31 cellular contexts compared by ENCODE assay signal in the genomic region with DNA sequence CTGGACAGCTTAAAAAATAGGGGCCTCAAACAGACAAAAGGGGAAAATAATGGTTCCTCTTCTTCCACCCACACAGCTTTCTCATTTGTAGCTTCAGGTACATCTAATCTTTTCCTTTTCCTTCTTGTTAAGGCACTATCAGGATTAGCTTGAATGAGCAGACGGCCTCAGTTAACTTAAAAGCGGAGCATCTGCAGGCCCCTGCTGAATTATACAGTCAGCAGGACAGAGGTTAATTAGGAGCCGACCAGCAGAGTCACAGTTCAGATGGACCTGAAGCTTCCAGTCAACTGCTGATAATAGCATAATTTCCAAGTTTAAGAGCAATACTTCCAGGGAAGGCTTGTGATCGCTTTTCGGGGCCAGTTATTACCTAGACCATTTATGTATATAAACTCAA.
DNase-seq lines count a peak whose midpoint lies in the region; FAIRE-seq and TF ChIP-seq lines count a peak whose summit lies in the region.
"Had no signal": no experiment of that assay in that cellular context is flagged by ENCODE, and none has a peak within 500 bp of the region (broad histone marks: within the 10 kb centered on the region; RNA-seq: fewer than 3 reads in every experiment).

No MANE protein-coding gene starts in this region.

- POLR2A ChIA-PET in GM10248 (lab: Yijun Ruan, JAX), result no interaction called here
- POLR2A ChIA-PET in Caco-2 (lab: Charles Lee), result no interaction called here

- H4K20me1 ChIP-seq in astrocyte (ENCODE audit: insufficient read depth, low read length), result no peaks in the 10 kb centered on the region

- FAIRE-seq in astrocyte (lab: Jason Lieb, UNC), result no peak
- FAIRE-seq: colon, D721Med, GM18507, GM19239 had no signal

- H3K9me3 ChIP-seq in astrocyte (ENCODE audit: insufficient read depth, low read depth, low read length), result no peaks in the 10 kb centered on the region
- H3K9me3 ChIP-seq in Caco-2, result no peaks in the 10 kb centered on the region
- H3K9me3 ChIP-seq: left ventricle myocardium inferior, MG63 had no signal

- H3K27me3 Mint-ChIP-seq in astrocyte (ENCODE audit: low read depth, unreplicated experiment) (no peaks in the 10 kb centered on the region), nephron progenitor cell (ENCODE audit: low read depth, poor library complexity) (no peaks in the 10 kb centered on the region), Caco-2 (ENCODE audit: insufficient read depth, unreplicated experiment) (no peaks in the 10 kb centered on the region)

- H3K4me1 ChIP-seq in astrocyte (ENCODE audit: insufficient read depth, low read length) (peaks cover 2% of the 10 kb centered on the region), Caco-2 (peaks cover 20% of the 10 kb centered on the region)
- H3K4me1 ChIP-seq: left ventricle myocardium inferior had no signal

- H3K9ac ChIP-seq in astrocyte (ENCODE audit: low read length), result no peak overlapping the region

- H3K27ac Mint-ChIP-seq in astrocyte (ENCODE audit: unreplicated experiment) (peak overlapping the region; percentile 28), nephron progenitor cell (peak overlapping the region; percentile 79), Caco-2 (ENCODE audit: unreplicated experiment) (no peak overlapping the region)
- H3K27ac Mint-ChIP-seq: activated naive CD8-positive, alpha-beta T cell treated with anti-CD3 and anti-CD28 coated beads for 36 hours; stimulated activated naive B cell treated with anti-CD40 and anti-IgM and Interleukin-4, amounts not matched to agents 10 μg/mL and 1 μg/mL and 100 μg/mL, for 72 hours; WTC11 had no signal

- intact Hi-C loops in Caco-2 (cut with micrococcal nuclease; ENCODE audit: unreplicated experiment), result no loop called here

- no peak overlapping the region for H3K4me3 Mint-ChIP-seq in astrocyte (ENCODE audit: unreplicated experiment)
- peak overlapping the region; percentile 57 for H3K4me3 Mint-ChIP-seq in nephron progenitor cell
- H3K4me3 Mint-ChIP-seq in Caco-2 (ENCODE audit: unreplicated experiment), result no peak overlapping the region
- H3K4me3 Mint-ChIP-seq: activated naive CD8-positive, alpha-beta T cell treated with anti-CD3 and anti-CD28 coated beads for 36 hours; stimulated activated naive B cell treated with anti-CD40 and anti-IgM and Interleukin-4, amounts not matched to agents 10 μg/mL and 1 μg/mL and 100 μg/mL, for 72 hours; WTC11 had no signal

- H3K9me3 Mint-ChIP-seq in astrocyte (ENCODE audit: unreplicated experiment), result peaks cover 2% of the 10 kb centered on the region
- H3K9me3 Mint-ChIP-seq in nephron progenitor cell, result no peaks in the 10 kb centered on the region
- no peaks in the 10 kb centered on the region for H3K9me3 Mint-ChIP-seq in Caco-2 (ENCODE audit: unreplicated experiment)
- H3K9me3 Mint-ChIP-seq: activated naive CD8-positive, alpha-beta T cell treated with anti-CD3 and anti-CD28 coated beads for 36 hours; WTC11 had no signal

- H3K4me1 Mint-ChIP-seq in astrocyte (ENCODE audit: low read depth, unreplicated experiment) (peaks cover 11% of the 10 kb centered on the region), nephron progenitor cell (peaks cover 71% of the 10 kb centered on the region), Caco-2 (ENCODE audit: low read depth, unreplicated experiment) (peaks cover 7% of the 10 kb centered on the region)
- H3K4me1 Mint-ChIP-seq: activated naive CD8-positive, alpha-beta T cell treated with anti-CD3 and anti-CD28 coated beads for 36 hours; stimulated activated naive B cell treated with anti-CD40 and anti-IgM and Interleukin-4, amounts not matched to agents 10 μg/mL and 1 μg/mL and 100 μg/mL, for 72 hours had no signal

- H3K79me2 ChIP-seq in astrocyte (ENCODE audit: insufficient read depth, low read length), result no peaks in the 10 kb centered on the region

- H3K36me3 ChIP-seq in astrocyte (ENCODE audit: insufficient read depth, low read length) (no peaks in the 10 kb centered on the region), Caco-2 (ENCODE audit: control insufficient read depth, insufficient read depth, low read length) (no peaks in the 10 kb centered on the region)
- H3K36me3 ChIP-seq: left ventricle myocardium inferior, MG63, SJSA1 had no signal

- H3K4me3 ChIP-seq in astrocyte (ENCODE audit: insufficient read depth, low read depth, low read length) (no peak overlapping the region), Caco-2 (ENCODE audit: low read depth, low read length) (no peak overlapping the region)
- H3K4me3 ChIP-seq: left ventricle myocardium inferior, MG63, SJSA1 had no signal

- H3K27me3 ChIP-seq in astrocyte (ENCODE audit: insufficient read depth, low read length) (no peaks in the 10 kb centered on the region), Caco-2 (replicated peaks; ENCODE audit: control insufficient read depth, insufficient read depth, low read length) (no peaks in the 10 kb centered on the region)
- H3K27me3 ChIP-seq: MG63, SJSA1 had no signal

- CTCF ChIA-PET in GM10248 (lab: Yijun Ruan, JAX) (interaction anchor here (1.1 kb wide), 1 partner anchor 8 kb away, joined by 3 read pairs; no protein-coding TSS in a partner anchor), Caco-2 (lab: Charles Lee) (no interaction called here)

- no peak overlapping the region for H3K4me2 ChIP-seq in astrocyte (ENCODE audit: low read length)

- no peak overlapping the region for H2AFZ ChIP-seq in astrocyte (ENCODE audit: low read depth, low read length)

- BruUV-seq in Caco-2 (replicated peaks; lab: Mats Ljungman, UMichigan), result no TSS peak

- H3K36me3 Mint-ChIP-seq in astrocyte (ENCODE audit: low read depth, unreplicated experiment) (no peaks in the 10 kb centered on the region), nephron progenitor cell (ENCODE audit: low read depth) (no peaks in the 10 kb centered on the region), Caco-2 (ENCODE audit: insufficient read depth, unreplicated experiment) (no peaks in the 10 kb centered on the region)
- H3K36me3 Mint-ChIP-seq: activated naive CD8-positive, alpha-beta T cell treated with anti-CD3 and anti-CD28 coated beads for 36 hours; stimulated activated naive B cell treated with anti-CD40 and anti-IgM and Interleukin-4, amounts not matched to agents 10 μg/mL and 1 μg/mL and 100 μg/mL, for 72 hours; WTC11 had no signal

- no peak overlapping the region for H3K27ac ChIP-seq in astrocyte (ENCODE audit: low read depth, low read length)
- H3K27ac ChIP-seq: epithelial cell of prostate, left ventricle myocardium inferior, SJSA1 had no signal

- TF ChIP-seq CTCF in astrocyte (IDR thresholded peaks at IDR 0.05; ENCODE audit: insufficient read depth, low read depth, low read length) (no peak), nephron progenitor cell (IDR thresholded peaks at IDR 0.05) (no peak), GM10248 (IDR thresholded peaks at IDR 0.05; ENCODE audit: control extremely low read depth, extremely low read depth, low read depth, missing control alignments) (no peak), Caco-2 (IDR thresholded peaks at IDR 0.05; ENCODE audit: insufficient read depth in 1 of 2, low read depth in 1 of 2, low read length in 1 of 2, severe bottlenecking in 1 of 2, unreplicated experiment in 1 of 2) (no peak)

- peak; percentile 21 for DNase-seq in NCI-H146 (lab: John Stamatoyannopoulos, UW)
- no peak for DNase-seq in NCI-H146 treated with DMSO at 0.1 percent for 48 hours (lab: John Stamatoyannopoulos, UW; ENCODE audit: unreplicated experiment)
- DNase-seq in astrocyte (ENCODE audit: low read depth), result no peak
- no peak for DNase-seq in nephron progenitor cell
- DNase-seq in activated effector memory CD4-positive, alpha-beta T cell treated with Interleukin-2 at 50 U/mL for 16 hours, result no peak
- no peak for DNase-seq in GM10248 (ENCODE audit: extremely low spot score)
- no peak for DNase-seq in stimulated activated CD4-positive, alpha-beta T cell treated with anti-CD3 and anti-CD28 coated beads, Interleukin-1b, Interleukin-23, amount 100 ng/mL, for 48 hours
- no peak for DNase-seq in Caco-2
- DNase-seq: activated CD4-positive, alpha-beta T cell treated with anti-CD3 and anti-CD28 coated beads, Interleukin-2, amount 50 U/mL, for 1 hour; activated gamma-delta T cell; activated naive CD8-positive, alpha-beta T cell treated with anti-CD3 and anti-CD28 coated beads for 36 hours; activated T-cell treated with anti-CD3 and anti-CD28 coated beads, Interleukin-2, amount 50 U/mL, for 1 hour; anterior cingulate cortex; effector CD4-positive, alpha-beta T cell; H7; KG1; left ventricle myocardium inferior; MG63; NCI-H1105; NCI-H2029 treated with DMSO at 0.1 percent for 48 hours; nucleus accumbens; stimulated activated naive B cell treated with anti-CD40 and anti-IgM and Interleukin-4, amounts not matched to agents 10 μg/mL and 1 μg/mL and 100 μg/mL, for 72 hours; substantia nigra; T1000 had no signal
